In the genomic region with DNA sequence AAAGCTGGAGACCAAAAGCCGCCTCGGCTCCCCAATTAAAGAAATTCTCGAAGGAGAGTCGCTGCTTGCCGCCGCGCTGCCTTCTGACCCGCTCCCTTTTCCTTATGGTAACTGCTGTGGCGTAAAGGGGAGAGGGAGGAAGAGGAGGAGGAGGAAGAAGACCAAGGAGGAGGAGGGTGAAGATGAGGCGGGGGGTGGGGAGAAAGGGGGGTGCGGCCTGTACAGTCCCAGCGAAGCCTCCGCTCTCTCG, we compare ENCODE assay signal across 8 cellular contexts. TPM values are rescaled to one million over a fixed set of nuclear protein-coding genes. Genes with fewer than 3 reads are reported as not detected.
DNase-seq lines count a peak whose midpoint lies in the region; ATAC-seq and TF ChIP-seq lines count a peak whose summit lies in the region.

No MANE protein-coding gene starts in this region.

- TF ChIP-seq CTCF in C4-2B (conservative IDR thresholded peaks at IDR 0.05) (no peak), MM.1S (IDR thresholded peaks at IDR 0.05; ENCODE audit: low read length) (no peak), endodermal cell (conservative IDR thresholded peaks at IDR 0.05) (no peak)

- H3K27ac ChIP-seq in C4-2B: peak overlapping the region; percentile 81
- peak overlapping the region; percentile 69 for H3K27ac ChIP-seq in MM.1S (ENCODE audit: low read length)
- peak overlapping the region; percentile 90 for H3K27ac ChIP-seq in endodermal cell (ENCODE audit: low read depth, low read length)

- no peak for ATAC-seq in HG02970 (IDR thresholded peaks at IDR 0.05; ENCODE audit: low FRiP score, unreplicated experiment)
- ATAC-seq in GM18511 (IDR thresholded peaks at IDR 0.05; ENCODE audit: unreplicated experiment): no peak

- no peaks in the 10 kb centered on the region for H3K9me2 ChIP-seq in MM.1S (replicated peaks; ENCODE audit: insufficient read depth, low read length)

- H2AFZ ChIP-seq in MM.1S (ENCODE audit: low read length) (peak overlapping the region; percentile 90), neuron (ENCODE audit: low read depth, low read length) (peak overlapping the region; percentile 91)

- peaks cover 53% of the 10 kb centered on the region for H3K79me2 ChIP-seq in MM.1S (ENCODE audit: low read length)

- H3K4me1 ChIP-seq in MM.1S (ENCODE audit: low read length): peaks cover 14% of the 10 kb centered on the region
- peaks cover 9% of the 10 kb centered on the region for H3K4me1 ChIP-seq in endodermal cell (ENCODE audit: control insufficient read depth, insufficient read depth, low read length)
- peaks cover 18% of the 10 kb centered on the region for H3K4me1 ChIP-seq in neuron (ENCODE audit: insufficient read depth, low read length)

- peaks cover 9% of the 10 kb centered on the region for H3K4me1 Mint-ChIP-seq in endodermal cell

- H3K9me3 ChIP-seq in MM.1S (replicated peaks; ENCODE audit: insufficient read depth, low read length) (no peaks in the 10 kb centered on the region), endodermal cell (ENCODE audit: control insufficient read depth, low read length) (no peaks in the 10 kb centered on the region), neuron (ENCODE audit: low read length) (no peaks in the 10 kb centered on the region)

- H4K20me1 ChIP-seq in MM.1S (ENCODE audit: insufficient read depth, low read length): peaks cover 10% of the 10 kb centered on the region; the same call in 1 of the 2 replicates

- H3K4me2 ChIP-seq in MM.1S (ENCODE audit: low read depth, low read length): peak overlapping the region; percentile 81

- H3K9me3 Mint-ChIP-seq in endodermal cell: no peaks in the 10 kb centered on the region

- H3K27me3 Mint-ChIP-seq in endodermal cell (ENCODE audit: insufficient read depth): no peaks in the 10 kb centered on the region

- peaks cover 3% of the 10 kb centered on the region for H3K36me3 Mint-ChIP-seq in endodermal cell (ENCODE audit: low read depth)

- in situ Hi-C loops in KBM-7 (cut with MboI; ENCODE audit: low pct_unique_long_range_greater_than_20kb, low sequenced_read_pairs): no loop called here

- peak overlapping the region; percentile 86 for H3K9ac ChIP-seq in MM.1S (ENCODE audit: low read length)
- peak overlapping the region; percentile 93 for H3K9ac ChIP-seq in endodermal cell (ENCODE audit: extremely low read depth, low read length, poor library complexity, severe bottlenecking)

- DNase-seq in MM.1S: no peak
- no peak for DNase-seq in endodermal cell
- DNase-seq in NCI-H1417 treated with DMSO at 0.1 percent for 48 hours (lab: John Stamatoyannopoulos, UW): no peak
- DNase-seq in KBM-7: no peak

- H3K4me3 ChIP-seq in MM.1S (ENCODE audit: low read length) (peak overlapping the region; percentile 88), endodermal cell (ENCODE audit: low read length) (peak overlapping the region; percentile 95), neuron (ENCODE audit: low read length) (peak overlapping the region; percentile 78)

- no peak overlapping the region for H3K4me3 Mint-ChIP-seq in endodermal cell

- 0% methylated on average over 3 to 14 of the region's 14 CpGs for WGBS in endodermal cell (ENCODE audit: insufficient coverage in 1 of 2, insufficient read length in 1 of 2), 2 experiments

- H3F3A ChIP-seq in MM.1S (ENCODE audit: insufficient read depth, low read length): peaks cover 16% of the 10 kb centered on the region

- H3K36me3 ChIP-seq in MM.1S (replicated peaks; ENCODE audit: insufficient read depth, low read length) (no peaks in the 10 kb centered on the region), endodermal cell (ENCODE audit: control insufficient read depth, insufficient read depth, low read length) (no peaks in the 10 kb centered on the region), neuron (ENCODE audit: insufficient read depth, low read length) (peaks cover 3% of the 10 kb centered on the region)

- H3K27me3 ChIP-seq in MM.1S (replicated peaks; ENCODE audit: insufficient read depth, low read length) (no peaks in the 10 kb centered on the region), endodermal cell (ENCODE audit: control insufficient read depth, insufficient read depth, low read length, poor library complexity, severe bottlenecking) (peaks cover 8% of the 10 kb centered on the region), neuron (ENCODE audit: insufficient read depth, low read length) (no peaks in the 10 kb centered on the region)

- no peak overlapping the region for H3K27ac Mint-ChIP-seq in endodermal cell

RNA-seq across cellular contexts. Expression of a gene that starts 0.4 kb away (rescaled TPM):
- total RNA-seq in endodermal cell: 10 to 100 TPM; 22.7 to 23.8 TPM
- polyA plus RNA-seq in endodermal cell (2013, experiment 1 of 2): 20.1 TPM
- 18.5 TPM for polyA plus RNA-seq in endodermal cell (2013, experiment 2 of 2)

RNA-seq across cellular contexts. Expression of a gene that starts 48.2 kb away (rescaled TPM):
- 100 to 1,000 TPM; 118 to 129 TPM for total RNA-seq in endodermal cell
- 104 TPM for polyA plus RNA-seq in endodermal cell (2013, experiment 1 of 2)
- polyA plus RNA-seq in endodermal cell (2013, experiment 2 of 2): 96.3 TPM
